1 cellular context compared by ENCODE assay signal in genomic region chr1:206954616-206955342, GRCh38.
TF ChIP-seq lines count a peak whose summit lies in the region.

No MANE protein-coding gene starts in this region.

TF ChIP-seq in K562, 482 proteins besides CTCF, POLR2A, EP300 and RAD21:
- no peak for TF ChIP-seq PHF8 (IDR thresholded peaks at IDR 0.05; ENCODE audit: borderline replicate concordance, low read length)
- TF ChIP-seq MTA3 (IDR thresholded peaks at IDR 0.05; ENCODE audit: borderline replicate concordance): no peak
- TF ChIP-seq DIDO1 (tag; IDR thresholded peaks at IDR 0.05; ENCODE audit: low read depth): no peak
- no peak for TF ChIP-seq ELK1 (CRISPR knock-in tag; IDR thresholded peaks at IDR 0.05)
- TF ChIP-seq NEUROD1 (IDR thresholded peaks at IDR 0.05; ENCODE audit: borderline replicate concordance, low read depth, low read length, partially characterized antibody): no peak
- TF ChIP-seq MYC (IDR thresholded peaks at IDR 0.05; ENCODE audit: low read depth, low read length): 0 out of 2 replicates have a peak, but pooled peaks have one; percentile 4
- TF ChIP-seq MYC (CRISPR knock-in tag; IDR thresholded peaks at IDR 0.05; ENCODE audit: borderline replicate concordance, low read depth): no peak
- peak; percentile 62 for TF ChIP-seq RBM25 (IDR thresholded peaks at IDR 0.05; ENCODE audit: low read depth, low read length, severe bottlenecking)
- TF ChIP-seq BCOR (IDR thresholded peaks at IDR 0.05): peak; percentile 55; the same call in 1 of the 2 replicates
- TF ChIP-seq SNRNP70 (optimal IDR thresholded peaks at IDR 0.05; ENCODE audit: low read depth, low read length): no peak
- TF ChIP-seq ZNF512 (tag; IDR thresholded peaks at IDR 0.05): peak; percentile 40; the same call in 1 of the 2 replicates
- peak; percentile 21; the same call in 1 of the 2 replicates for TF ChIP-seq HMBOX1 (IDR thresholded peaks at IDR 0.05)
- 0 out of 4 replicates have a peak, but pooled peaks of 1 of the 2 experiments have one; percentile 19 for TF ChIP-seq FOXA3 (CRISPR knock-in tag; conservative IDR thresholded peaks at IDR 0.05 in 1 of 2, IDR thresholded peaks at IDR 0.05 in 1 of 2)
- TF ChIP-seq AFF4 (CRISPR knock-in tag; IDR thresholded peaks at IDR 0.05): 0 out of 2 replicates have a peak, but pooled peaks have one; percentile 36
- TF ChIP-seq RBM15 (IDR thresholded peaks at IDR 0.05; ENCODE audit: insufficient read depth, low read length): no peak
